9 cellular contexts compared by ENCODE assay signal in genomic region chr2:43084699-43085091, GRCh38.
A peak's percentile ranks its signal among the peaks of the same experiment; 100 is the strongest.
DNase-seq lines count a peak whose midpoint lies in the region; ATAC-seq and TF ChIP-seq lines count a peak whose summit lies in the region.
"Had no signal": no experiment of that assay in that cellular context is flagged by ENCODE, and none has a peak within 500 bp of the region (broad histone marks: within the 10 kb centered on the region; RNA-seq: fewer than 3 reads in every experiment).

No MANE protein-coding gene starts in this region.

- H3K79me2 ChIP-seq in ACC112 (ENCODE audit: control insufficient read depth, insufficient read depth, low read length, unreplicated experiment): no peaks in the 10 kb centered on the region
- no peaks in the 10 kb centered on the region for H3K79me2 ChIP-seq in neural progenitor cell (ENCODE audit: low read depth)

- peak; percentile 75 for DNase-seq in fibroblast of pulmonary artery (ENCODE audit: low read depth)
- DNase-seq in neural progenitor cell (ENCODE audit: low spot score): no peak
- DNase-seq in activated CD4-positive, alpha-beta T cell treated with anti-CD3 and anti-CD28 coated beads for 48 hours: no peak
- DNase-seq in stimulated activated naive CD8-positive, alpha-beta T cell treated with anti-CD3 and anti-CD28 coated beads, Interleukin-15, Interleukin-2, amounts not matched to agents 100 U/mL and 50 U/mL, for 24 hours: no peak
- no peak for DNase-seq in NCI-H2196 treated with DMSO at 0.1 percent for 48 hours (lab: John Stamatoyannopoulos, UW; ENCODE audit: unreplicated experiment)
- no peak for DNase-seq in SKM-1 treated with dmso at 0.1 percent for 144 hours (lab: John Stamatoyannopoulos, UW; ENCODE audit: unreplicated experiment)

- no peak overlapping the region for H3K4me3 Mint-ChIP-seq in neural progenitor cell
- H3K4me3 Mint-ChIP-seq: B cell had no signal

- peak; percentile 3; the same call in 2 of the 3 replicates for ATAC-seq in SK-N-SH treated with all-trans-retinoic acid at 6 μM for 48 hours
- ATAC-seq in stimulated activated naive CD8-positive, alpha-beta T cell treated with anti-CD3 and anti-CD28 coated beads, Interleukin-15, Interleukin-2, amounts not matched to agents 100 U/mL and 50 U/mL, for 24 hours: no peak

- H3K27me3 ChIP-seq in ACC112 (ENCODE audit: insufficient read depth, low read length) (no peaks in the 10 kb centered on the region), neural progenitor cell (no peaks in the 10 kb centered on the region)

- H3K36me3 ChIP-seq in ACC112 (ENCODE audit: insufficient read depth, low read length) (no peaks in the 10 kb centered on the region), neural progenitor cell (no peaks in the 10 kb centered on the region)

- H3K4me1 ChIP-seq in ACC112 (ENCODE audit: control insufficient read depth, insufficient read depth, low read length, unreplicated experiment) (peaks cover 71% of the 10 kb centered on the region), neural progenitor cell (peaks cover 47% of the 10 kb centered on the region)

- H4K20me1 ChIP-seq in neural progenitor cell (ENCODE audit: low read depth): no peaks in the 10 kb centered on the region

- peaks cover 13% of the 10 kb centered on the region for H3K27me3 Mint-ChIP-seq in neural progenitor cell (ENCODE audit: insufficient read depth, low read depth)
- H3K27me3 Mint-ChIP-seq: B cell had no signal

- H3K4me1 Mint-ChIP-seq in neural progenitor cell: peaks cover 57% of the 10 kb centered on the region

- H2AFZ ChIP-seq in ACC112 (ENCODE audit: low read length, unreplicated experiment): peak overlapping the region; percentile 26
- no peak overlapping the region for H2AFZ ChIP-seq in neural progenitor cell (replicated peaks)

- H3K4me3 ChIP-seq in ACC112 (ENCODE audit: low read depth, low read length): no peak overlapping the region
- no peak overlapping the region for H3K4me3 ChIP-seq in fibroblast of pulmonary artery (replicated peaks; ENCODE audit: low read depth, low read length)
- H3K4me3 ChIP-seq in neural progenitor cell: no peak overlapping the region

- TF ChIP-seq CTCF in fibroblast of pulmonary artery (IDR thresholded peaks at IDR 0.05; ENCODE audit: low read length, missing control alignments) (no peak), neural progenitor cell (IDR thresholded peaks at IDR 0.05) (no peak)

- H3K27ac Mint-ChIP-seq in neural progenitor cell: peak overlapping the region; percentile 4
- H3K27ac Mint-ChIP-seq: B cell had no signal

- no peak overlapping the region for H3K9ac ChIP-seq in neural progenitor cell

- H3K4me2 ChIP-seq in neural progenitor cell: peak overlapping the region; percentile 35

- peaks cover 2% of the 10 kb centered on the region for H3K36me3 Mint-ChIP-seq in neural progenitor cell

- H3K27ac ChIP-seq in ACC112 (ENCODE audit: low read depth, low read length): peak overlapping the region; percentile 99
- H3K27ac ChIP-seq in neural progenitor cell: peak overlapping the region; percentile 77

- H3K9me3 Mint-ChIP-seq in neural progenitor cell: peaks cover 10% of the 10 kb centered on the region

- peaks cover 34% of the 10 kb centered on the region for H3F3A ChIP-seq in neural progenitor cell (ENCODE audit: low read depth)

- no peaks in the 10 kb centered on the region for H3K9me3 ChIP-seq in neural progenitor cell (ENCODE audit: low read depth)

TF ChIP-seq in SK-N-SH treated with all-trans-retinoic acid at 6 μM for 48 hours, 23 proteins besides CTCF, POLR2A, EP300 and RAD21 (continues in another document):
- no peak for TF ChIP-seq ZC3H10 (CRISPR knock-in tag; IDR thresholded peaks at IDR 0.05)
- TF ChIP-seq POU6F1 (CRISPR knock-in tag; IDR thresholded peaks at IDR 0.05; ENCODE audit: borderline replicate concordance, low read depth): no peak
- no peak for TF ChIP-seq ZFP30 (CRISPR knock-in tag; IDR thresholded peaks at IDR 0.05)
- TF ChIP-seq CSRNP3 (CRISPR knock-in tag; IDR thresholded peaks at IDR 0.05): no peak
- TF ChIP-seq TOX (CRISPR knock-in tag; IDR thresholded peaks at IDR 0.05; ENCODE audit: borderline replicate concordance): no peak
- TF ChIP-seq PATZ1 (CRISPR knock-in tag; IDR thresholded peaks at IDR 0.05; ENCODE audit: borderline replicate concordance): no peak
- no peak for TF ChIP-seq RARB (CRISPR knock-in tag; IDR thresholded peaks at IDR 0.05)
- no peak for TF ChIP-seq ESRRG (CRISPR knock-in tag; IDR thresholded peaks at IDR 0.05)
- peak; percentile 73 for TF ChIP-seq ZFP3 (CRISPR knock-in tag; IDR thresholded peaks at IDR 0.05)
- no peak for TF ChIP-seq OSR1 (CRISPR knock-in tag; IDR thresholded peaks at IDR 0.05)
- TF ChIP-seq ZNF8 (CRISPR knock-in tag; IDR thresholded peaks at IDR 0.05): 0 out of 2 replicates have a peak, but pooled peaks have one; percentile 5
- peak; percentile 29 for TF ChIP-seq TSHZ2 (CRISPR knock-in tag; IDR thresholded peaks at IDR 0.05)
- 0 out of 2 replicates have a peak, but pooled peaks have one; percentile 25 for TF ChIP-seq BACH2 (CRISPR knock-in tag; IDR thresholded peaks at IDR 0.05; ENCODE audit: borderline replicate concordance)
- no peak; the same call in 1 of the 2 replicates for TF ChIP-seq ISL1 (CRISPR knock-in tag; IDR thresholded peaks at IDR 0.05)
- no peak for TF ChIP-seq ARNTL (CRISPR knock-in tag; IDR thresholded peaks at IDR 0.05; ENCODE audit: borderline replicate concordance, low read depth)
- TF ChIP-seq GLIS3 (CRISPR knock-in tag; IDR thresholded peaks at IDR 0.05): 0 out of 2 replicates have a peak, but pooled peaks have one; percentile 50
- TF ChIP-seq CSDC2 (CRISPR knock-in tag; IDR thresholded peaks at IDR 0.05): peak; percentile 82; the same call in 1 of the 2 replicates
- no peak for TF ChIP-seq ZNF70 (CRISPR knock-in tag; IDR thresholded peaks at IDR 0.05)
